ENCODE assay signal across 20 cellular contexts in genomic region chr3:174243194-174243593, GRCh38.
A peak's percentile ranks its signal among the peaks of the same experiment; 100 is the strongest.
DNase-seq lines count a peak whose midpoint lies in the region; ATAC-seq and TF ChIP-seq lines count a peak whose summit lies in the region.
"Had no signal": no experiment of that assay in that cellular context is flagged by ENCODE, and none has a peak within 500 bp of the region (broad histone marks: within the 10 kb centered on the region; RNA-seq: fewer than 3 reads in every experiment).

No MANE protein-coding gene starts in this region.

- H3K27me3 ChIP-seq in BJ (ENCODE audit: control insufficient read depth, insufficient read depth, low read length) = no peaks in the 10 kb centered on the region
- H3K27me3 ChIP-seq in effector memory CD4-positive, alpha-beta T cell (replicated peaks; ENCODE audit: control insufficient read depth, insufficient read depth, low read length, poor library complexity, severe bottlenecking) = no peaks in the 10 kb centered on the region
- H3K27me3 ChIP-seq: heart right ventricle had no signal

- H3K4me3 ChIP-seq in BJ (ENCODE audit: low read depth, low read length) (no peak overlapping the region), choroid plexus epithelial cell (ENCODE audit: low read depth, low read length) (no peak overlapping the region)
- H3K4me3 ChIP-seq in effector memory CD4-positive, alpha-beta T cell (ENCODE audit: insufficient read depth, low read depth, low read length, poor library complexity, severe bottlenecking) = no peak overlapping the region
- H3K4me3 ChIP-seq: heart right ventricle, prostate gland, SK-N-MC had no signal

- no peak overlapping the region for H3K4me3 Mint-ChIP-seq in nephron
- H3K4me3 Mint-ChIP-seq: activated CD4-positive, alpha-beta memory T cell treated with anti-CD3 and anti-CD28 coated beads for 36 hours; activated naive CD8-positive, alpha-beta T cell treated with anti-CD3 and anti-CD28 coated beads, Interleukin-2, amount 50 U/mL, for 24 hours; activated T-cell treated with anti-CD3 and anti-CD28 coated beads, Interleukin-2, amount 50 U/mL, for 4 hours; stimulated activated naive CD8-positive, alpha-beta T cell treated with anti-CD3 and anti-CD28 coated beads, Interleukin-15, Interleukin-2, amounts not matched to agents 100 ng/mL and 50 ng/mL, for 24 hours had no signal

- peaks cover 5% of the 10 kb centered on the region for H3K4me1 Mint-ChIP-seq in nephron
- H3K4me1 Mint-ChIP-seq: activated naive CD8-positive, alpha-beta T cell treated with anti-CD3 and anti-CD28 coated beads, Interleukin-2, amount 50 U/mL, for 24 hours had no signal

- H3K36me3 ChIP-seq in BJ (ENCODE audit: control insufficient read depth, insufficient read depth, low read length) = no peaks in the 10 kb centered on the region
- no peaks in the 10 kb centered on the region for H3K36me3 ChIP-seq in effector memory CD4-positive, alpha-beta T cell (ENCODE audit: control insufficient read depth, insufficient read depth, low read length)
- H3K36me3 ChIP-seq: heart right ventricle, prostate gland had no signal

- no peaks in the 10 kb centered on the region for H3K4me1 ChIP-seq in effector memory CD4-positive, alpha-beta T cell (ENCODE audit: control insufficient read depth, insufficient read depth, low read length, poor library complexity, severe bottlenecking)
- H3K4me1 ChIP-seq: prostate gland had no signal

- TF ChIP-seq CTCF in BJ (IDR thresholded peaks at IDR 0.05; ENCODE audit: insufficient read depth, low read depth, low read length) (no peak), choroid plexus epithelial cell (conservative IDR thresholded peaks at IDR 0.05; ENCODE audit: low read depth, low read length) (no peak), nephron (IDR thresholded peaks at IDR 0.05; ENCODE audit: unreplicated experiment in 3 of 3) (no peak)

- H3K27ac ChIP-seq in effector memory CD4-positive, alpha-beta T cell (ENCODE audit: insufficient read depth, low read length, poor library complexity, severe bottlenecking) = no peak overlapping the region
- H3K27ac ChIP-seq: heart right ventricle, prostate gland, SK-N-MC had no signal

- CTCF ChIA-PET in BJ (lab: Yijun Ruan, JAX) = interaction anchor here (1.4 kb wide), 1 partner anchor 14 kb away, joined by 3 read pairs; no protein-coding TSS in a partner anchor

- no peak for ATAC-seq in left lobe of liver
- ATAC-seq: activated naive CD8-positive, alpha-beta T cell treated with anti-CD3 and anti-CD28 coated beads, Interleukin-2, amount 50 U/mL, for 24 hours; activated T-cell treated with anti-CD3 and anti-CD28 coated beads, Interleukin-2, amount 50 U/mL, for 4 hours; left colon; PC-3 had no signal

- DNase-seq in BJ (ENCODE audit: low read depth) (peak; percentile 4), NCI-H146 (lab: John Stamatoyannopoulos, UW) (peak; percentile 47), choroid plexus epithelial cell (ENCODE audit: low read depth) (peak; percentile 5), left lobe of liver (ENCODE audit: low spot score) (no peak), C1 segment of cervical spinal cord (lab: John Stamatoyannopoulos, UW) (no peak)
- DNase-seq in effector memory CD4-positive, alpha-beta T cell = no peak
- DNase-seq in activated CD4-positive, alpha-beta T cell treated with anti-CD3 and anti-CD28 coated beads, Interleukin-2, amount 50 U/mL, for 48 hours = no peak
- DNase-seq: activated CD4-positive, alpha-beta memory T cell treated with anti-CD3 and anti-CD28 coated beads for 36 hours; activated naive CD8-positive, alpha-beta T cell treated with anti-CD3 and anti-CD28 coated beads, Interleukin-2, amount 50 U/mL, for 24 hours; activated T-cell treated with anti-CD3 and anti-CD28 coated beads, Interleukin-2, amount 50 U/mL, for 4 hours; Karpas-422; left colon; NCI-H1417 treated with DMSO at 0.1 percent for 48 hours; PC-3; stimulated activated CD4-positive, alpha-beta T cell treated with anti-CD3 and anti-CD28 coated beads, Interleukin-12 subunit alpha, Interleukin-12 subunit beta, amount 100 ng/mL, for 4 hours had no signal

- POLR2A ChIA-PET in BJ (lab: Charles Lee) = no interaction called here

- H3K27ac Mint-ChIP-seq in nephron = peak overlapping the region in 2 of 3 experiments; percentile 31 to 35
- H3K27ac Mint-ChIP-seq: activated CD4-positive, alpha-beta memory T cell treated with anti-CD3 and anti-CD28 coated beads for 36 hours; activated naive CD8-positive, alpha-beta T cell treated with anti-CD3 and anti-CD28 coated beads, Interleukin-2, amount 50 U/mL, for 24 hours; stimulated activated naive CD8-positive, alpha-beta T cell treated with anti-CD3 and anti-CD28 coated beads, Interleukin-15, Interleukin-2, amounts not matched to agents 100 ng/mL and 50 ng/mL, for 24 hours had no signal

- H3K36me3 Mint-ChIP-seq in nephron (ENCODE audit: low read depth) = no peaks in the 10 kb centered on the region
- H3K36me3 Mint-ChIP-seq: activated CD4-positive, alpha-beta memory T cell treated with anti-CD3 and anti-CD28 coated beads for 36 hours had no signal

- H3K9me3 ChIP-seq in effector memory CD4-positive, alpha-beta T cell (ENCODE audit: control insufficient read depth, low read length) = no peaks in the 10 kb centered on the region
- H3K9me3 ChIP-seq: heart right ventricle, prostate gland had no signal

- peaks cover 2% of the 10 kb centered on the region for H3K9me3 Mint-ChIP-seq in nephron
- H3K9me3 Mint-ChIP-seq: activated CD4-positive, alpha-beta memory T cell treated with anti-CD3 and anti-CD28 coated beads for 36 hours; activated T-cell treated with anti-CD3 and anti-CD28 coated beads, Interleukin-2, amount 50 U/mL, for 4 hours had no signal

- H3K27me3 Mint-ChIP-seq in nephron (ENCODE audit: low read depth) = no peaks in the 10 kb centered on the region
- H3K27me3 Mint-ChIP-seq: activated CD4-positive, alpha-beta memory T cell treated with anti-CD3 and anti-CD28 coated beads for 36 hours; activated naive CD8-positive, alpha-beta T cell treated with anti-CD3 and anti-CD28 coated beads, Interleukin-2, amount 50 U/mL, for 24 hours; stimulated activated naive CD8-positive, alpha-beta T cell treated with anti-CD3 and anti-CD28 coated beads, Interleukin-15, Interleukin-2, amounts not matched to agents 100 ng/mL and 50 ng/mL, for 24 hours had no signal

Comparison
In these comparisons a context has a peak if more than half of its experiments do, and no peak if none do; other contexts are left out.
1. DNase-seq: peak in BJ (single experiment), NCI-H146 (single experiment) and choroid plexus epithelial cell (single experiment); none in left lobe of liver (single experiment), C1 segment of cervical spinal cord (0 of 14), effector memory CD4-positive, alpha-beta T cell (0 of 3) and activated CD4-positive, alpha-beta T cell treated with anti-CD3 and anti-CD28 coated beads, Interleukin-2, amount 50 U/mL, for 48 hours (0 of 2).